Comparison of ENCODE assay signal across 1 cellular context in the genomic region with DNA sequence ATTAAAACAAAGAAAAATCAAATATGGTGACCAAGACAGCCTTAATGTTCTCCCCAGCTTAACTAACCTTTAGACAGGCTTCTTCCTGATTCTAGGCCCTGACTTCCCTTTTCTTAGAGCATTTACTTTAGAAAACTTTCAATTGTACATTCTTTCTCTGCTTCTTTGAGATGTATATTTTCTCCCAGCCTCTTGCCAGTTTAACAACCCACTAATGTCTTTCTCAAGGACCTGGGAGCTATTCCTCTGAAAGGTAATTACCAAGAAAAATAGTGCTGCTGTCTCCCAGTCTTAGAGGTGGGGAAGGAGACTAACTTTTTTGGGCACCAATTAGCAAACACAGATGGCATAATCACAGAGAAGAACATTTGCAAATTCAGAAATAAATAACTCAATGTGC.
TF ChIP-seq lines count a peak whose summit lies in the region.

No MANE protein-coding gene starts in this region.

TF ChIP-seq in GM23338, 12 proteins besides CTCF, POLR2A, EP300 and RAD21 (continued from another document):
- TF ChIP-seq, protein P1, sequence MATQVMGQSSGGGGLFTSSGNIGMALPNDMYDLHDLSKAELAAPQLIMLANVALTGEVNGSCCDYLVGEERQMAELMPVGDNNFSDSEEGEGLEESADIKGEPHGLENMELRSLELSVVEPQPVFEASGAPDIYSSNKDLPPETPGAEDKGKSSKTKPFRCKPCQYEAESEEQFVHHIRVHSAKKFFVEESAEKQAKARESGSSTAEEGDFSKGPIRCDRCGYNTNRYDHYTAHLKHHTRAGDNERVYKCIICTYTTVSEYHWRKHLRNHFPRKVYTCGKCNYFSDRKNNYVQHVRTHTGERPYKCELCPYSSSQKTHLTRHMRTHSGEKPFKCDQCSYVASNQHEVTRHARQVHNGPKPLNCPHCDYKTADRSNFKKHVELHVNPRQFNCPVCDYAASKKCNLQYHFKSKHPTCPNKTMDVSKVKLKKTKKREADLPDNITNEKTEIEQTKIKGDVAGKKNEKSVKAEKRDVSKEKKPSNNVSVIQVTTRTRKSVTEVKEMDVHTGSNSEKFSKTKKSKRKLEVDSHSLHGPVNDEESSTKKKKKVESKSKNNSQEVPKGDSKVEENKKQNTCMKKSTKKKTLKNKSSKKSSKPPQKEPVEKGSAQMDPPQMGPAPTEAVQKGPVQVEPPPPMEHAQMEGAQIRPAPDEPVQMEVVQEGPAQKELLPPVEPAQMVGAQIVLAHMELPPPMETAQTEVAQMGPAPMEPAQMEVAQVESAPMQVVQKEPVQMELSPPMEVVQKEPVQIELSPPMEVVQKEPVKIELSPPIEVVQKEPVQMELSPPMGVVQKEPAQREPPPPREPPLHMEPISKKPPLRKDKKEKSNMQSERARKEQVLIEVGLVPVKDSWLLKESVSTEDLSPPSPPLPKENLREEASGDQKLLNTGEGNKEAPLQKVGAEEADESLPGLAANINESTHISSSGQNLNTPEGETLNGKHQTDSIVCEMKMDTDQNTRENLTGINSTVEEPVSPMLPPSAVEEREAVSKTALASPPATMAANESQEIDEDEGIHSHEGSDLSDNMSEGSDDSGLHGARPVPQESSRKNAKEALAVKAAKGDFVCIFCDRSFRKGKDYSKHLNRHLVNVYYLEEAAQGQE (IDR thresholded peaks at IDR 0.05; ENCODE audit: unreplicated experiment), result no peak
- TF ChIP-seq JUNB (IDR thresholded peaks at IDR 0.05; ENCODE audit: unreplicated experiment) (no peak), ZNF114 (CRISPR knock-in tag; IDR thresholded peaks at IDR 0.05) (no peak), STAT1 (IDR thresholded peaks at IDR 0.05; ENCODE audit: unreplicated experiment) (no peak), EZH2phosphoT487 (IDR thresholded peaks at IDR 0.05; ENCODE audit: unreplicated experiment) (no peak), POLR2AphosphoS5 (IDR thresholded peaks at IDR 0.05; ENCODE audit: low read depth) (no peak), ZNF331 (CRISPR knock-in tag; IDR thresholded peaks at IDR 0.05; ENCODE audit: low read depth) (no peak)
- TF ChIP-seq, protein P2, sequence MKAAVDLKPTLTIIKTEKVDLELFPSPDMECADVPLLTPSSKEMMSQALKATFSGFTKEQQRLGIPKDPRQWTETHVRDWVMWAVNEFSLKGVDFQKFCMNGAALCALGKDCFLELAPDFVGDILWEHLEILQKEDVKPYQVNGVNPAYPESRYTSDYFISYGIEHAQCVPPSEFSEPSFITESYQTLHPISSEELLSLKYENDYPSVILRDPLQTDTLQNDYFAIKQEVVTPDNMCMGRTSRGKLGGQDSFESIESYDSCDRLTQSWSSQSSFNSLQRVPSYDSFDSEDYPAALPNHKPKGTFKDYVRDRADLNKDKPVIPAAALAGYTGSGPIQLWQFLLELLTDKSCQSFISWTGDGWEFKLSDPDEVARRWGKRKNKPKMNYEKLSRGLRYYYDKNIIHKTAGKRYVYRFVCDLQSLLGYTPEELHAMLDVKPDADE (IDR thresholded peaks at IDR 0.05), result no peak
